In genomic region chr2:106116248-106116647, GRCh38 we compare ENCODE assay signal across 13 cellular contexts.
"Had no signal": no experiment of that assay in that cellular context is flagged by ENCODE, and none has a peak within 500 bp of the region (broad histone marks: within the 10 kb centered on the region; RNA-seq: fewer than 3 reads in every experiment).

No MANE protein-coding gene starts in this region.

- H3K4me1 ChIP-seq: adrenal gland had no signal

- H3K27ac Mint-ChIP-seq: activated CD4-positive, alpha-beta T cell treated with anti-CD3 and anti-CD28 coated beads, Interleukin-2, amount 10 ng/mL, durations not matched to agents 7 days and 5 days; nephron progenitor cell; T-helper 1 cell treated with Interleukin-12 subunit alpha and Interleukin-12 subunit beta and Interleukin-4 antibody, amounts not matched to agents 30 μg/mL and 1 μg/mL, for 36 hours; WTC11 had no signal

- H3K27me3 ChIP-seq: adrenal gland, stomach had no signal

- H3K4me1 Mint-ChIP-seq: activated CD4-positive, alpha-beta T cell treated with anti-CD3 and anti-CD28 coated beads, Interleukin-2, amount 10 ng/mL, durations not matched to agents 7 days and 5 days had no signal

- H3K9me3 ChIP-seq: adrenal gland, stomach, thoracic aorta had no signal

- H3K27me3 Mint-ChIP-seq: activated CD4-positive, alpha-beta T cell treated with anti-CD3 and anti-CD28 coated beads, Interleukin-2, amount 10 ng/mL, durations not matched to agents 7 days and 5 days had no signal

- ATAC-seq: SK-N-SH treated with all-trans-retinoic acid at 6 μM for 48 hours, WTC11 had no signal

- H3K9me3 Mint-ChIP-seq: activated CD4-positive, alpha-beta T cell treated with anti-CD3 and anti-CD28 coated beads, Interleukin-2, amount 10 ng/mL, durations not matched to agents 7 days and 5 days; nephron progenitor cell; T-helper 1 cell treated with Interleukin-12 subunit alpha and Interleukin-12 subunit beta and Interleukin-4 antibody, amounts not matched to agents 30 μg/mL and 1 μg/mL, for 36 hours; WTC11 had no signal

- DNase-seq: activated CD4-positive, alpha-beta T cell treated with anti-CD3 and anti-CD28 coated beads, Interleukin-2, amount 10 ng/mL, durations not matched to agents 7 days and 5 days; activated gamma-delta T cell; activated T-cell treated with anti-CD3 and anti-CD28 coated beads, Interleukin-2, amount 50 U/mL, for 1 hour; adrenal gland; caudate nucleus; cortex of kidney; nephron progenitor cell; stimulated activated CD4-positive, alpha-beta T cell treated with anti-CD3 and anti-CD28 coated beads, Interleukin-4, amount 100 ng/mL, for 1 hour; stomach had no signal

- H3K36me3 ChIP-seq: adrenal gland had no signal

- H3K4me3 Mint-ChIP-seq: activated CD4-positive, alpha-beta T cell treated with anti-CD3 and anti-CD28 coated beads, Interleukin-2, amount 10 ng/mL, durations not matched to agents 7 days and 5 days; nephron progenitor cell; T-helper 1 cell treated with Interleukin-12 subunit alpha and Interleukin-12 subunit beta and Interleukin-4 antibody, amounts not matched to agents 30 μg/mL and 1 μg/mL, for 36 hours; WTC11 had no signal

- H3K27ac ChIP-seq: adrenal gland, stomach, thoracic aorta had no signal

- H3K4me3 ChIP-seq: adrenal gland, stomach, thoracic aorta had no signal
